ENCODE assay signal across 27 cellular contexts in the genomic region with DNA sequence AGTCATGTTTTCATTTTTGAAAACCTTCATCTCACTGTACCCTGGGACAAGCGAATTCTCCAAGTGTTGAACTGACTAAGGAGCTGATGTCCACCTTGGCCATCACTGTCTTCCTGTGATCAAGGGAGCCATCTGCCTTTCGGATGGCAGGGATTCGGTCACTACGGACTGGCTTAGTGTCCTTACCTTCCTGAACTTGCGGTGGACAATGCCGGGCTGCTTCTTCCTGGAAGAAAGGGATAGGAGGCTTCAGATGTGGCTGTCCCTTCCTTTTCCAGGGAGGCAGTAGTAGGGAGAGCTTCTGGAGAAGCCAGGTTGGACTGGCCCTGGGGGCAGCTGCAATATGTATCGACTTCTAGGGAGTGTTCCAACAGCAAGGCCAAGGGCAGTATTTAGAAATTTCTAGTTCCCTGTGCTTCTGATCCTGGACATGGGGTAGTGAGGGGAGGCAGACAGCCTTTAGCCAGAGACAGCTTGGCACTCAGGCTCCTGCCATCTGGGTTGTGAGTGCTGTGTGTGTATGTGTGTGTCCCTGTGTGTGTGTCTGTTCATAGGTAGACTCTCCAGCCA.
"Had no signal": no experiment of that assay in that cellular context is flagged by ENCODE, and none has a peak within 500 bp of the region (broad histone marks: within the 10 kb centered on the region; RNA-seq: fewer than 3 reads in every experiment).

No MANE protein-coding gene starts in this region.

- H3K4me3 ChIP-seq: left ventricle myocardium inferior, lung, neural progenitor cell, psoas muscle, right atrium auricular region, right lobe of liver, smooth muscle cell, suprapubic skin, tibial nerve, upper lobe of left lung, vagina had no signal

- H3K9me3 Mint-ChIP-seq: natural killer cell; stimulated activated effector memory CD8-positive, alpha-beta T cell treated with anti-CD3 and anti-CD28 coated beads, Interleukin-12 subunit alpha, Interleukin-12 subunit beta, amount 100 ng/mL, for 72 hours; stimulated activated naive CD8-positive, alpha-beta T cell treated with anti-CD3 and anti-CD28 coated beads, Interleukin-15, Interleukin-2, amounts not matched to agents 100 ng/mL and 50 ng/mL, for 24 hours had no signal

- DNase-seq: islet precursor cell; left ventricle myocardium inferior; mesendoderm; naive B cell; natural killer cell; nephron progenitor cell; occipital lobe; psoas muscle; right lobe of liver; stimulated activated CD4-positive, alpha-beta T cell treated with anti-CD3 and anti-CD28 coated beads, Interleukin-12 subunit alpha, Interleukin-12 subunit beta, amount 100 ng/mL, for 4 hours; stimulated activated CD4-positive, alpha-beta T cell treated with anti-CD3 and anti-CD28 coated beads, Interleukin-15, amount 100 ng/mL, for 24 hours; stimulated activated CD4-positive, alpha-beta T cell treated with anti-CD3 and anti-CD28 coated beads, Interleukin-2, amount 100 ng/mL, for 24 hours; stimulated activated CD4-positive, alpha-beta T cell treated with anti-CD3 and anti-CD28 coated beads, Interleukin-4, amount 100 ng/mL, for 1 hour; stimulated activated naive CD4-positive, alpha-beta T cell had no signal

- H3K9ac ChIP-seq: neural progenitor cell, parathyroid adenoma had no signal

- H3K4me1 ChIP-seq: parathyroid adenoma, right lobe of liver, suprapubic skin, tibial nerve, upper lobe of left lung, vagina had no signal

- H3K9me3 ChIP-seq: neutrophil, psoas muscle, right lobe of liver, suprapubic skin, vagina had no signal

- H3K27me3 ChIP-seq: neural progenitor cell, right atrium auricular region, right lobe of liver, tibial nerve, upper lobe of left lung, vagina had no signal

- H3K4me3 Mint-ChIP-seq: mesothelial cell of epicardium; natural killer cell; nephron progenitor cell; neural progenitor cell; stimulated activated effector memory CD8-positive, alpha-beta T cell treated with anti-CD3 and anti-CD28 coated beads, Interleukin-12 subunit alpha, Interleukin-12 subunit beta, amount 100 ng/mL, for 72 hours; stimulated activated naive CD8-positive, alpha-beta T cell treated with anti-CD3 and anti-CD28 coated beads, Interleukin-15, Interleukin-2, amounts not matched to agents 100 ng/mL and 50 ng/mL, for 24 hours had no signal

- H3K27ac Mint-ChIP-seq: mesothelial cell of epicardium; naive B cell; natural killer cell; nephron progenitor cell; neural progenitor cell; stimulated activated effector memory CD8-positive, alpha-beta T cell treated with anti-CD3 and anti-CD28 coated beads, Interleukin-12 subunit alpha, Interleukin-12 subunit beta, amount 100 ng/mL, for 72 hours; stimulated activated naive CD8-positive, alpha-beta T cell treated with anti-CD3 and anti-CD28 coated beads, Interleukin-15, Interleukin-2, amounts not matched to agents 100 ng/mL and 50 ng/mL, for 24 hours had no signal

- H3K36me3 ChIP-seq: left ventricle myocardium inferior, neural progenitor cell, neutrophil, right atrium auricular region, right lobe of liver, suprapubic skin, tibial nerve, upper lobe of left lung, vagina had no signal

- H3K27ac ChIP-seq: left ventricle myocardium inferior, neural progenitor cell, neutrophil, parathyroid adenoma, psoas muscle, right atrium auricular region, right lobe of liver, suprapubic skin, tibial nerve, upper lobe of left lung, vagina had no signal

- ATAC-seq: natural killer cell, psoas muscle, right lobe of liver had no signal

- H3K4me1 Mint-ChIP-seq: mesothelial cell of epicardium; naive B cell; natural killer cell; stimulated activated effector memory CD8-positive, alpha-beta T cell treated with anti-CD3 and anti-CD28 coated beads, Interleukin-12 subunit alpha, Interleukin-12 subunit beta, amount 100 ng/mL, for 72 hours had no signal

- H3K36me3 Mint-ChIP-seq: mesothelial cell of epicardium; naive B cell; natural killer cell; neural progenitor cell; stimulated activated effector memory CD8-positive, alpha-beta T cell treated with anti-CD3 and anti-CD28 coated beads, Interleukin-12 subunit alpha, Interleukin-12 subunit beta, amount 100 ng/mL, for 72 hours had no signal
